7 cellular contexts compared by ENCODE assay signal in genomic region chr3:90092994-90093393, GRCh38.
DNase-seq lines count a peak whose midpoint lies in the region; ATAC-seq and TF ChIP-seq lines count a peak whose summit lies in the region.

No MANE protein-coding gene starts in this region.

- H3K4me3 ChIP-seq in choroid plexus epithelial cell (ENCODE audit: low read depth, low read length): no peak overlapping the region

- peak; percentile 70 for ATAC-seq in GM18867 (IDR thresholded peaks at IDR 0.05; ENCODE audit: unreplicated experiment)
- ATAC-seq in GM21825 (IDR thresholded peaks at IDR 0.05; ENCODE audit: unreplicated experiment): no peak

- DNase-seq in NCI-H1694 (lab: John Stamatoyannopoulos, UW) (peak; percentile 1), choroid plexus epithelial cell (ENCODE audit: low read depth) (peak; percentile 67), renal cortical epithelial cell (ENCODE audit: low read depth) (peak; percentile 2)
- no peak for DNase-seq in stimulated activated CD4-positive, alpha-beta T cell treated with anti-CD3 and anti-CD28 coated beads, Interleukin-4, amount 100 ng/mL, for 1 hour
- DNase-seq in effector CD4-positive, alpha-beta T cell: no peak

- peak; percentile 64 for TF ChIP-seq CTCF in choroid plexus epithelial cell (conservative IDR thresholded peaks at IDR 0.05; ENCODE audit: low read depth, low read length)

Comparison
In these comparisons a context has a peak if more than half of its experiments do, and no peak if none do; other contexts are left out.
1. DNase-seq: peak in NCI-H1694 (single experiment), choroid plexus epithelial cell (single experiment) and renal cortical epithelial cell (single experiment); none in stimulated activated CD4-positive, alpha-beta T cell treated with anti-CD3 and anti-CD28 coated beads, Interleukin-4, amount 100 ng/mL, for 1 hour (single experiment) and effector CD4-positive, alpha-beta T cell (single experiment).